Comparison of ENCODE assay signal across 1 cellular context in the genomic region with DNA sequence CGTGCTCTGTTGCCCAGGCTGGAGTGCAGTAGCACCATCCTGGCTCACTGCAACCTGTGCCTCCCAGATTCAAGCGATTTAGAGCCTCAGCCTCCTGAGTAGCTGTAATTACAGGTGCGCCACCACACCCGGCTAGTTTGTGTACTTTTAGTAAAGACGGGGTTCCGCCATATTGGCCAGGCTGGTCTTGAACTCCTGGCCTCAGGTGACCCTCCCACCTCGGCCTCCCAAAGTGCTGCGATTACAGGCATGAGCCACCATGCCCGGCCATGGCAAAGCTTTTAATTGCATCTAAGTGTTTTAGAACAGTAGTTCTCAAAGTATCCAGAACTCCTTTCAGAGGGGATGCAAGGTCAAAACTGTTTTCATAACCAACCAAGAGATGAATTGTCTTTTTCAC.
A peak's percentile ranks its signal among the peaks of the same experiment; 100 is the strongest.
TF ChIP-seq lines count a peak whose summit lies in the region.

No MANE protein-coding gene starts in this region.

TF ChIP-seq in K562, 482 proteins besides CTCF, POLR2A, EP300 and RAD21 (continued from another document):
- peak; percentile 47; the same call in 1 of the 2 replicates for TF ChIP-seq ZBTB33 (CRISPR knock-in tag; IDR thresholded peaks at IDR 0.05)
